Comparison of ENCODE assay signal across 8 cellular contexts in genomic region chr19:3135961-3136683, GRCh38. TPM values are rescaled to one million over a fixed set of nuclear protein-coding genes. Genes with fewer than 3 reads are reported as not detected.
A peak's percentile ranks its signal among the peaks of the same experiment; 100 is the strongest.
DNase-seq lines count a peak whose midpoint lies in the region; ATAC-seq and TF ChIP-seq lines count a peak whose summit lies in the region.

Gene GNA15 (plus strand): TSS chr19:3136033. CDS start chr19:3136451, 418 bp downstream.

- TF ChIP-seq CTCF in GM13977 (IDR thresholded peaks at IDR 0.05; ENCODE audit: extremely low read depth, insufficient read depth, missing control alignments) (no peak), sigmoid colon (IDR thresholded peaks at IDR 0.05) (no peak)

- peaks cover 0 to 4% (median 0%) of the 10 kb centered on the region in 4 donors for H3K4me1 ChIP-seq in sigmoid colon

- peak within 1 kb of the TSS; percentile 45 to 57 (median 56) for H3K27ac ChIP-seq in sigmoid colon

- H3K27me3 Mint-ChIP-seq in dendritic cell treated with granulocyte-macrophage colony-stimulating factor and Interleukin-4, amounts not matched to agents 40 ng/mL and 50 ng/mL, for 4 days, result no peaks in the 10 kb centered on the region

- no peaks in the 10 kb centered on the region for H3K27me3 ChIP-seq in sigmoid colon

- peak within 1 kb of the TSS in 3 of 4 donors; percentile 27 to 44 (median 28) for H3K4me3 ChIP-seq in sigmoid colon

- in situ Hi-C loops in GM13977 (cut with MboI; ENCODE audit: low pct_unique_long_range_greater_than_20kb, low sequenced_read_pairs, unreplicated experiment), result no loop called here

- TF ChIP-seq POLR2A in sigmoid colon (IDR thresholded peaks at IDR 0.05), result no peak

- no peak for ATAC-seq in HG03039 (IDR thresholded peaks at IDR 0.05; ENCODE audit: unreplicated experiment)

- H3K36me3 Mint-ChIP-seq in dendritic cell treated with granulocyte-macrophage colony-stimulating factor and Interleukin-4, amounts not matched to agents 40 ng/mL and 50 ng/mL, for 4 days (ENCODE audit: low read depth), result peaks cover 35% of the 10 kb centered on the region

- peaks cover 56% of the 10 kb centered on the region for H3K4me1 Mint-ChIP-seq in dendritic cell treated with granulocyte-macrophage colony-stimulating factor and Interleukin-4, amounts not matched to agents 40 ng/mL and 50 ng/mL, for 4 days (ENCODE audit: low read depth)

- no peaks in the 10 kb centered on the region for H3K36me3 ChIP-seq in sigmoid colon

- peak; percentile 78 for DNase-seq in GM13977 (ENCODE audit: low spot score)
- DNase-seq in SKM-1 treated with dmso at 0.1 percent for 144 hours (lab: John Stamatoyannopoulos, UW; ENCODE audit: unreplicated experiment), result peak; percentile 66
- DNase-seq in sigmoid colon, result no peak
- no peak for DNase-seq in amniotic stem cell (lab: John Stamatoyannopoulos, UW)
- DNase-seq in GM19240 (ENCODE audit: insufficient read length, low spot score), result no peak
- no peak for DNase-seq in COLO829 (ENCODE audit: low spot score)

- H3K9me3 ChIP-seq in sigmoid colon, result peaks cover 0 to 4% (median 0%) of the 10 kb centered on the region in 4 donors

- peak within 1 kb of the TSS; percentile 90 for H3K27ac Mint-ChIP-seq in dendritic cell treated with granulocyte-macrophage colony-stimulating factor and Interleukin-4, amounts not matched to agents 40 ng/mL and 50 ng/mL, for 4 days

- no peak for TF ChIP-seq EP300 in sigmoid colon (IDR thresholded peaks at IDR 0.05)

- H3K9me3 Mint-ChIP-seq in dendritic cell treated with granulocyte-macrophage colony-stimulating factor and Interleukin-4, amounts not matched to agents 40 ng/mL and 50 ng/mL, for 4 days, result no peaks in the 10 kb centered on the region

- intact Hi-C loops in dendritic cell treated with granulocyte-macrophage colony-stimulating factor and Interleukin-4, amounts not matched to agents 40 ng/mL and 50 ng/mL, for 4 days (cut with micrococcal nuclease), result no loop called here
- intact Hi-C loops in sigmoid colon (cut with DNase I), result no loop called here

- 16 to 29% methylated on average over 40 of the region's 40 CpGs for WGBS in sigmoid colon, 2 donors

- H3K4me3 Mint-ChIP-seq in dendritic cell treated with granulocyte-macrophage colony-stimulating factor and Interleukin-4, amounts not matched to agents 40 ng/mL and 50 ng/mL, for 4 days, result peak within 1 kb of the TSS; percentile 89

RNA-seq across cellular contexts. Expression of gene GNA15, which starts in this region (rescaled TPM):
- 1 to 10 TPM in 3 of 4 donors, under 1 TPM in 1; 0.55 to 6.0 (median 4.4) TPM for total RNA-seq in sigmoid colon
- 1 to 10 TPM; 4.2 to 5.6 (median 5.1) TPM for polyA plus RNA-seq in sigmoid colon

Comparison
In these comparisons a context has a peak if more than half of its experiments do, and no peak if none do; other contexts are left out.
1. DNase-seq: peak in GM13977 (single experiment) and SKM-1 treated with dmso at 0.1 percent for 144 hours (single experiment); none in sigmoid colon (single experiment), amniotic stem cell (single experiment), GM19240 (single experiment) and COLO829 (single experiment).